In genomic region chr2:144938308-144938709, GRCh38 we compare ENCODE assay signal across 10 cellular contexts.
DNase-seq lines count a peak whose midpoint lies in the region; ATAC-seq and TF ChIP-seq lines count a peak whose summit lies in the region.
"Had no signal": no experiment of that assay in that cellular context is flagged by ENCODE, and none has a peak within 500 bp of the region (broad histone marks: within the 10 kb centered on the region; RNA-seq: fewer than 3 reads in every experiment).

No MANE protein-coding gene starts in this region.

- H3K4me3 ChIP-seq in lung (no peak overlapping the region), transverse colon (no peak overlapping the region)

- H3K27me3 ChIP-seq in lung (ENCODE audit: control insufficient read depth, insufficient read depth) (no peaks in the 10 kb centered on the region), transverse colon (no peaks in the 10 kb centered on the region)

- H3K27ac ChIP-seq in lung (ENCODE audit: low read depth in 1 of 2, low read length in 1 of 2) (peak overlapping the region; percentile 46 to 70), transverse colon (peak overlapping the region; percentile 35 to 55 (median 48))

- H3K36me3 ChIP-seq in lung (ENCODE audit: control insufficient read depth in 2 of 2, insufficient read depth in 2 of 2, low read length in 2 of 2) = no peaks in the 10 kb centered on the region
- H3K36me3 ChIP-seq in transverse colon = no peaks in the 10 kb centered on the region

- no peak for TF ChIP-seq EP300 in transverse colon (IDR thresholded peaks at IDR 0.05; ENCODE audit: low read depth)

- in situ Hi-C loops in transverse colon (cut with MboI; ENCODE audit: low pct_ligation_motif_present in 1 of 4, low pct_unique_long_range_greater_than_20kb in 1 of 4, low sequenced_read_pairs in 3 of 4) = no loop called here

- intact Hi-C loops in dendritic cell treated with granulocyte-macrophage colony-stimulating factor and Interleukin-4, amounts not matched to agents 40 ng/mL and 50 ng/mL, for 4 days (cut with micrococcal nuclease) = no loop called here
- intact Hi-C loops in transverse colon (cut with DNase I; ENCODE audit: low total_unique reads) = no loop called here

- H3K4me1 ChIP-seq in lung (ENCODE audit: control insufficient read depth in 2 of 2, insufficient read depth in 2 of 2, low read length in 2 of 2) = peaks cover 0 to 9% of the 10 kb centered on the region in 2 donors
- H3K4me1 ChIP-seq in transverse colon = peaks cover 4 to 29% (median 10%) of the 10 kb centered on the region in 4 donors

- peaks cover 22% of the 10 kb centered on the region for H3K4me1 Mint-ChIP-seq in dendritic cell treated with granulocyte-macrophage colony-stimulating factor and Interleukin-4, amounts not matched to agents 40 ng/mL and 50 ng/mL, for 4 days (ENCODE audit: low read depth)

- H3K4me3 Mint-ChIP-seq in dendritic cell treated with granulocyte-macrophage colony-stimulating factor and Interleukin-4, amounts not matched to agents 40 ng/mL and 50 ng/mL, for 4 days = no peak overlapping the region

- DNase-seq in NCI-H1048 (lab: John Stamatoyannopoulos, UW) (peak; percentile 14), lung (ENCODE audit: low spot score) (no peak), transverse colon (no peak), HK-2 (ENCODE audit: unreplicated experiment) (no peak), NCI-H1417 treated with DMSO at 0.1 percent for 48 hours (lab: John Stamatoyannopoulos, UW) (no peak)
- DNase-seq: activated CD4-positive, CD25-positive, alpha-beta regulatory T cell treated with anti-CD3 and anti-CD28 coated beads, Interleukin-2, amount 50 U/mL, for 72 hours; stimulated activated naive CD8-positive, alpha-beta T cell treated with anti-CD3 and anti-CD28 coated beads, Interleukin-15, Interleukin-2, amounts not matched to agents 100 U/mL and 50 U/mL, for 24 hours had no signal

- 14 to 34% methylated on average over 2 of the region's 2 CpGs for WGBS in lung, 2 donors
- 15 to 19% methylated on average over 2 of the region's 2 CpGs for WGBS in transverse colon (ENCODE audit: low coverage in 1 of 2), 2 donors

- TF ChIP-seq CTCF in lung (IDR thresholded peaks at IDR 0.05; ENCODE audit: control extremely low read depth, extremely low read depth) (no peak), transverse colon (IDR thresholded peaks at IDR 0.05) (no peak)

- no peaks in the 10 kb centered on the region for H3K36me3 Mint-ChIP-seq in dendritic cell treated with granulocyte-macrophage colony-stimulating factor and Interleukin-4, amounts not matched to agents 40 ng/mL and 50 ng/mL, for 4 days (ENCODE audit: low read depth)

- no peak for ATAC-seq in lung (ENCODE audit: insufficient read depth, low FRiP score)
- no peak for ATAC-seq in HG03571 (IDR thresholded peaks at IDR 0.05; ENCODE audit: unreplicated experiment)
- ATAC-seq in GM19395 (IDR thresholded peaks at IDR 0.05; ENCODE audit: unreplicated experiment) = no peak
- ATAC-seq: stimulated activated naive CD8-positive, alpha-beta T cell treated with anti-CD3 and anti-CD28 coated beads, Interleukin-15, Interleukin-2, amounts not matched to agents 100 U/mL and 50 U/mL, for 24 hours had no signal

- peak overlapping the region; percentile 55 for H3K27ac Mint-ChIP-seq in dendritic cell treated with granulocyte-macrophage colony-stimulating factor and Interleukin-4, amounts not matched to agents 40 ng/mL and 50 ng/mL, for 4 days

- no peaks in the 10 kb centered on the region for H3K9me3 ChIP-seq in lung (ENCODE audit: control insufficient read depth in 2 of 2, insufficient read depth in 1 of 2, low read length in 1 of 2)
- no peaks in the 10 kb centered on the region for H3K9me3 ChIP-seq in transverse colon

- peaks cover 10% of the 10 kb centered on the region for H3K9me3 Mint-ChIP-seq in dendritic cell treated with granulocyte-macrophage colony-stimulating factor and Interleukin-4, amounts not matched to agents 40 ng/mL and 50 ng/mL, for 4 days

- H3K27me3 Mint-ChIP-seq in dendritic cell treated with granulocyte-macrophage colony-stimulating factor and Interleukin-4, amounts not matched to agents 40 ng/mL and 50 ng/mL, for 4 days = no peaks in the 10 kb centered on the region

- no peak for TF ChIP-seq POLR2A in transverse colon (IDR thresholded peaks at IDR 0.05)
